In genomic region chr11:102026217-102026616, GRCh38 we compare ENCODE assay signal across 18 cellular contexts. TPM values are rescaled to one million over a fixed set of nuclear protein-coding genes. Genes with fewer than 3 reads are reported as not detected.
DNase-seq lines count a peak whose midpoint lies in the region; ATAC-seq and TF ChIP-seq lines count a peak whose summit lies in the region.
"Had no signal": no experiment of that assay in that cellular context is flagged by ENCODE, and none has a peak within 500 bp of the region (broad histone marks: within the 10 kb centered on the region; RNA-seq: fewer than 3 reads in every experiment).

No MANE protein-coding gene starts in this region.

- TF ChIP-seq CTCF in Peyer's patch (IDR thresholded peaks at IDR 0.05), result no peak
- no peak for TF ChIP-seq CTCF in hepatocyte (IDR thresholded peaks at IDR 0.05; ENCODE audit: poor library complexity)
- no peak for TF ChIP-seq CTCF in upper lobe of right lung (IDR thresholded peaks at IDR 0.05)
- no peak for TF ChIP-seq CTCF in osteoblast (IDR thresholded peaks at IDR 0.05; ENCODE audit: extremely low read depth, low read depth, low read length)
- no peak for TF ChIP-seq CTCF in vagina (IDR thresholded peaks at IDR 0.05)

- H3K9me3 ChIP-seq in Peyer's patch (no peaks in the 10 kb centered on the region), hepatocyte (ENCODE audit: low read depth) (no peaks in the 10 kb centered on the region), mesodermal cell (ENCODE audit: control insufficient read depth, low read length) (no peaks in the 10 kb centered on the region), upper lobe of right lung (no peaks in the 10 kb centered on the region), osteoblast (ENCODE audit: low read depth, low read length) (no peaks in the 10 kb centered on the region), vagina (no peaks in the 10 kb centered on the region)
- H3K9me3 ChIP-seq: HAP-1, SJSA1 had no signal

- H4K20me1 ChIP-seq in hepatocyte (ENCODE audit: insufficient read depth, poor library complexity, severe bottlenecking) (no peaks in the 10 kb centered on the region), osteoblast (ENCODE audit: insufficient read depth, low read length) (no peaks in the 10 kb centered on the region)

- H2AFZ ChIP-seq in hepatocyte, result peak overlapping the region; percentile 0
- no peak overlapping the region for H2AFZ ChIP-seq in osteoblast (ENCODE audit: low read length)

- H3K4me3 ChIP-seq in Peyer's patch (no peak overlapping the region), hepatocyte (no peak overlapping the region), mesodermal cell (ENCODE audit: extremely low read depth, insufficient read depth, low read length, poor library complexity, severe bottlenecking) (no peak overlapping the region), upper lobe of right lung (no peak overlapping the region), osteoblast (ENCODE audit: insufficient read depth, low read length) (no peak overlapping the region), vagina (no peak overlapping the region), H7 (ENCODE audit: insufficient read depth, low read depth, low read length) (no peak overlapping the region)
- H3K4me3 ChIP-seq: HAP-1, SJSA1 had no signal

- peak overlapping the region; percentile 60 for H3K4me2 ChIP-seq in hepatocyte
- H3K4me2 ChIP-seq in osteoblast (ENCODE audit: insufficient read depth, low read length), result no peak overlapping the region

- WGBS in hepatocyte (ENCODE audit: low lambda C conversion rate, missing lambda C conversion rate), result 34% methylated on average over 4 of the region's 4 CpGs
- 67% methylated on average over 1 of the region's 4 CpGs for WGBS in mesodermal cell (ENCODE audit: insufficient coverage in 2 of 2), 2 experiments

- intact Hi-C loops in upper lobe of right lung (cut with DNase I) (no loop called here), vagina (cut with DNase I) (no loop called here)

- no peaks in the 10 kb centered on the region for H3K9me2 ChIP-seq in hepatocyte (replicated peaks; ENCODE audit: insufficient read depth)

- DNase-seq in Peyer's patch, result peak in 1 of 3 donors; percentile 51
- peak; percentile 15 for DNase-seq in hepatocyte (ENCODE audit: low spot score)
- DNase-seq in upper lobe of right lung, result no peak
- DNase-seq in osteoblast (ENCODE audit: insufficient read length, low spot score, missing footprints), result no peak
- DNase-seq in vagina (ENCODE audit: extremely low spot score in 2 of 2), result no peak
- DNase-seq in H7, result no peak
- DNase-seq: CD4-positive, alpha-beta memory T cell; DMS79; KG1; NCI-H1048; NCI-H1436 treated with DMSO at 0.1 percent for 48 hours; NCI-H2029 treated with DMSO at 0.1 percent for 48 hours; NCI-H510A; NCI-H774; PC-3 had no signal

- H3K27me3 ChIP-seq in Peyer's patch (no peaks in the 10 kb centered on the region), hepatocyte (no peaks in the 10 kb centered on the region), upper lobe of right lung (no peaks in the 10 kb centered on the region), osteoblast (ENCODE audit: insufficient read depth, low read length) (no peaks in the 10 kb centered on the region), vagina (no peaks in the 10 kb centered on the region), H7 (ENCODE audit: control insufficient read depth, insufficient read depth, low read length) (no peaks in the 10 kb centered on the region)
- H3K27me3 ChIP-seq: SJSA1 had no signal

- peak; percentile 93 for ATAC-seq in upper lobe of right lung
- ATAC-seq: PC-3 had no signal

- H3K79me2 ChIP-seq in hepatocyte, result no peaks in the 10 kb centered on the region
- no peaks in the 10 kb centered on the region for H3K79me2 ChIP-seq in osteoblast (ENCODE audit: insufficient read depth, low read length)

- TF ChIP-seq POLR2A in Peyer's patch (IDR thresholded peaks at IDR 0.05) (peak in 1 of 2 donors; percentile 29), vagina (IDR thresholded peaks at IDR 0.05) (no peak)

- H3K36me3 ChIP-seq in Peyer's patch, result no peaks in the 10 kb centered on the region
- H3K36me3 ChIP-seq in hepatocyte (replicated peaks; ENCODE audit: insufficient read depth, low read depth), result no peaks in the 10 kb centered on the region
- no peaks in the 10 kb centered on the region for H3K36me3 ChIP-seq in mesodermal cell (ENCODE audit: control insufficient read depth, insufficient read depth, low read length)
- no peaks in the 10 kb centered on the region for H3K36me3 ChIP-seq in upper lobe of right lung
- no peaks in the 10 kb centered on the region for H3K36me3 ChIP-seq in osteoblast (ENCODE audit: insufficient read depth, low read length)
- H3K36me3 ChIP-seq in vagina, result no peaks in the 10 kb centered on the region
- H3K36me3 ChIP-seq in H7 (replicated peaks; ENCODE audit: control insufficient read depth, insufficient read depth, low read length), result no peaks in the 10 kb centered on the region
- H3K36me3 ChIP-seq: HAP-1, SJSA1 had no signal

- peaks cover 0 to 5% (median 0%) of the 10 kb centered on the region in 4 donors for H3K4me1 ChIP-seq in Peyer's patch
- H3K4me1 ChIP-seq in hepatocyte (ENCODE audit: insufficient read depth), result peaks cover 20% of the 10 kb centered on the region
- H3K4me1 ChIP-seq in mesodermal cell (ENCODE audit: control insufficient read depth, insufficient read depth, low read length, poor library complexity, severe bottlenecking), result peaks cover 10% of the 10 kb centered on the region
- no peaks in the 10 kb centered on the region for H3K4me1 ChIP-seq in upper lobe of right lung
- no peaks in the 10 kb centered on the region for H3K4me1 ChIP-seq in osteoblast (ENCODE audit: insufficient read depth, low read length)
- peaks cover 5% of the 10 kb centered on the region for H3K4me1 ChIP-seq in vagina
- H3K4me1 ChIP-seq: SJSA1 had no signal

- H3K27ac ChIP-seq in Peyer's patch, result peak overlapping the region in 3 of 4 donors; percentile 27 to 71 (median 35)
- H3K27ac ChIP-seq in hepatocyte, result peak overlapping the region; percentile 50
- H3K27ac ChIP-seq in mesodermal cell (ENCODE audit: low read depth, low read length, severe bottlenecking), result peak overlapping the region; percentile 50
- peak overlapping the region; percentile 45 for H3K27ac ChIP-seq in upper lobe of right lung
- H3K27ac ChIP-seq in osteoblast (ENCODE audit: low read depth, low read length), result no peak overlapping the region
- no peak overlapping the region for H3K27ac ChIP-seq in vagina
- H3K27ac ChIP-seq: SJSA1 had no signal

RNA-seq across cellular contexts. Expression of gene CFAP300, which starts 21.0 kb away (rescaled TPM):
- total RNA-seq in Peyer's patch (under 1 TPM in 1 of 4 donors, not detected in 3; 0.54 TPM), hepatocyte (1.5 and 3.4 TPM in 2 replicates), upper lobe of right lung (2.3 TPM), osteoblast (6.5 and 11.5 TPM in 2 replicates), vagina (1.7 TPM)
- polyA plus RNA-seq in hepatocyte, result 2.7 and 2.9 TPM in 2 replicates
- polyA plus RNA-seq in mesodermal cell (2013, experiment 1 of 2), result 1.4 TPM
- polyA plus RNA-seq in mesodermal cell (2013, experiment 2 of 2), result 1.1 TPM
- total RNA-seq in H7 (2014; rRNA removed; shearing (Covaris generic)), result 0.35 and 1.7 TPM in 2 replicates
- total RNA-seq: CD4-positive, alpha-beta memory T cell had no signal
- polyA plus RNA-seq: CD4-positive, alpha-beta memory T cell had no signal

Comparison
In these comparisons a context has a peak if more than half of its experiments do, and no peak if none do; other contexts are left out.
1. H3K27ac ChIP-seq: peak in Peyer's patch (3 of 4), hepatocyte (single experiment), mesodermal cell (single experiment) and upper lobe of right lung (single experiment); none in osteoblast (single experiment) and vagina (single experiment).